10 cellular contexts compared by ENCODE assay signal in genomic region chr10:89419548-89419947, GRCh38. TPM values are rescaled to one million over a fixed set of nuclear protein-coding genes. Genes with fewer than 3 reads are reported as not detected.
DNase-seq lines count a peak whose midpoint lies in the region; FAIRE-seq and TF ChIP-seq lines count a peak whose summit lies in the region.
"Had no signal": no experiment of that assay in that cellular context is flagged by ENCODE, and none has a peak within 500 bp of the region (broad histone marks: within the 10 kb centered on the region; RNA-seq: fewer than 3 reads in every experiment).

No MANE protein-coding gene starts in this region.

- H3K27ac Mint-ChIP-seq in HFFc6 = no peak overlapping the region; the same call in 1 of the 2 replicates

- H4K20me1 ChIP-seq in DOHH2 (ENCODE audit: control insufficient read depth, insufficient read depth, low read depth, low read length) = no peaks in the 10 kb centered on the region

- H3K27me3 ChIP-seq in DOHH2 (ENCODE audit: control insufficient read depth, low read length) (peaks cover 26% of the 10 kb centered on the region), bronchial epithelial cell (ENCODE audit: control insufficient read depth, insufficient read depth, low read length) (no peaks in the 10 kb centered on the region), mesendoderm (ENCODE audit: insufficient read depth, low read length, poor library complexity) (no peaks in the 10 kb centered on the region)

- no peak overlapping the region for H3K56ac ChIP-seq in mesendoderm (ENCODE audit: low read length)

- H3K4me3 ChIP-seq in DOHH2 (ENCODE audit: low read length) = no peak overlapping the region
- H3K4me3 ChIP-seq in bronchial epithelial cell (ENCODE audit: low read depth, low read length) = no peak overlapping the region
- H3K4me3 ChIP-seq in mesendoderm (ENCODE audit: low read length) = no peak overlapping the region

- no peak overlapping the region for H3K4ac ChIP-seq in mesendoderm (ENCODE audit: low read depth, low read length)

- H3K4me2 ChIP-seq in DOHH2 (ENCODE audit: low read length) (no peak overlapping the region), mesendoderm (ENCODE audit: low read length) (no peak overlapping the region)

- peaks cover 7% of the 10 kb centered on the region for H3K4me1 ChIP-seq in DOHH2 (ENCODE audit: control insufficient read depth, low read length)
- no peaks in the 10 kb centered on the region for H3K4me1 ChIP-seq in mesendoderm (ENCODE audit: control insufficient read depth, low read depth, low read length)

- no CpG with 5 or more reads among the region's 3 CpGs for WGBS in mesendoderm (ENCODE audit: extremely low coverage, insufficient coverage, low lambda C conversion rate)

- H3K79me1 ChIP-seq in mesendoderm (ENCODE audit: low read length) = no peaks in the 10 kb centered on the region

- no peak overlapping the region for H2AK5ac ChIP-seq in mesendoderm (ENCODE audit: low read length)

- peaks cover 26% of the 10 kb centered on the region for H3K36me3 Mint-ChIP-seq in HFFc6 (ENCODE audit: low read depth)

- H2BK5ac ChIP-seq in mesendoderm (ENCODE audit: low read length) = no peak overlapping the region

- no peaks in the 10 kb centered on the region for H3K9me3 ChIP-seq in DOHH2 (ENCODE audit: control insufficient read depth, insufficient read depth, low read length)

- no peaks in the 10 kb centered on the region for H3K9me3 Mint-ChIP-seq in HFFc6

- H4K8ac ChIP-seq in mesendoderm (ENCODE audit: low read depth, low read length) = no peak overlapping the region

- no peak overlapping the region for H3K18ac ChIP-seq in mesendoderm (ENCODE audit: low read length)

- H2BK120ac ChIP-seq in mesendoderm (ENCODE audit: low read depth, low read length) = no peak overlapping the region

- H3K36me3 ChIP-seq in DOHH2 (ENCODE audit: control insufficient read depth, low read length) (no peaks in the 10 kb centered on the region), bronchial epithelial cell (ENCODE audit: control insufficient read depth, insufficient read depth, low read length) (no peaks in the 10 kb centered on the region), mesendoderm (ENCODE audit: control insufficient read depth, insufficient read depth, low read length) (no peaks in the 10 kb centered on the region)

- H3K4me1 Mint-ChIP-seq in HFFc6 (ENCODE audit: low read depth) = peaks cover 48% of the 10 kb centered on the region

- no peak overlapping the region for H3K9ac ChIP-seq in mesendoderm (ENCODE audit: low read length)

- no peak for DNase-seq in HFFc6
- DNase-seq in bronchial epithelial cell (ENCODE audit: low read depth) = peak; percentile 32
- peak; percentile 31 for DNase-seq in mesendoderm
- no peak for DNase-seq in NOMO-1 treated with dmso at 0.1 percent for 144 hours (lab: John Stamatoyannopoulos, UW; ENCODE audit: unreplicated experiment)
- no peak for DNase-seq in amygdala (lab: John Stamatoyannopoulos, UW)
- no peak for DNase-seq in activated T-cell treated with anti-CD3 and anti-CD28 coated beads, Interleukin-2, amount 50 U/mL, for 48 hours
- DNase-seq in stimulated activated CD8-positive, alpha-beta memory T cell treated with anti-CD3 and anti-CD28 coated beads, Interleukin-4, amount 100 ng/mL, for 48 hours = no peak
- DNase-seq: stimulated activated CD4-positive, alpha-beta T cell treated with anti-CD3 and anti-CD28 coated beads, Interleukin-4, amount 100 ng/mL, for 24 hours had no signal

- H2BK15ac ChIP-seq in mesendoderm (replicated peaks; ENCODE audit: low read depth) = no peak overlapping the region

- TF ChIP-seq CTCF in DOHH2 (IDR thresholded peaks at IDR 0.05; ENCODE audit: low read depth, low read length, poor library complexity, severe bottlenecking) = peak; percentile 38
- TF ChIP-seq CTCF in HFFc6 (IDR thresholded peaks at IDR 0.05) = peak; percentile 50
- TF ChIP-seq CTCF in bronchial epithelial cell (IDR thresholded peaks at IDR 0.05; ENCODE audit: insufficient read depth, low read length, severe bottlenecking) = peak; percentile 19

- H3F3A ChIP-seq in DOHH2 (ENCODE audit: control insufficient read depth, insufficient read depth) = no peaks in the 10 kb centered on the region

- H3K79me2 ChIP-seq in DOHH2 (ENCODE audit: control insufficient read depth, low read length) (no peaks in the 10 kb centered on the region), mesendoderm (ENCODE audit: control insufficient read depth, insufficient read depth, low read length) (no peaks in the 10 kb centered on the region)

- H3K27me3 Mint-ChIP-seq in HFFc6 (ENCODE audit: insufficient read depth) = no peaks in the 10 kb centered on the region

- H3K23ac ChIP-seq in mesendoderm (ENCODE audit: low read length) = no peak overlapping the region

- H4K5ac ChIP-seq in mesendoderm (ENCODE audit: low read length) = no peak overlapping the region

- no peak for FAIRE-seq in bronchial epithelial cell (lab: Jason Lieb, UNC)
- FAIRE-seq: TTC549 had no signal

- H3K27ac ChIP-seq in DOHH2 (ENCODE audit: low read depth, low read length) (no peak overlapping the region), mesendoderm (ENCODE audit: low read depth, low read length) (no peak overlapping the region)

- peak overlapping the region; percentile 69 for H3K4me3 Mint-ChIP-seq in HFFc6

- H3K9me2 ChIP-seq in DOHH2 (replicated peaks; ENCODE audit: control insufficient read depth, low read length) = no peaks in the 10 kb centered on the region

RNA-seq across cellular contexts. Expression of gene IFIT5, which starts 5.2 kb away (rescaled TPM):
- 10 to 100 TPM; 19.2 to 26.1 (median 22.4) TPM for total RNA-seq in HFFc6 (2021; fragmentation: NEBNext Ultra II Directional; extraction: Animal tissue kit (Norgen Biotek cat#: 25700))
- total RNA-seq in bronchial epithelial cell = 3.1 and 5.3 TPM in 2 replicates
- 4.0 TPM for polyA plus RNA-seq in mesendoderm (2013, experiment 1 of 2)
- 4.0 TPM for polyA plus RNA-seq in mesendoderm (2013, experiment 2 of 2)

RNA-seq across cellular contexts. Expression of gene IFIT1, which starts 27.1 kb away (rescaled TPM):
- total RNA-seq in HFFc6 (2021; fragmentation: NEBNext Ultra II Directional; extraction: Animal tissue kit (Norgen Biotek cat#: 25700)) = 10 to 100 TPM; 35.7 to 52.5 (median 49.1) TPM
- 0.26 TPM in 2 replicates for total RNA-seq in bronchial epithelial cell
- polyA plus RNA-seq in mesendoderm (2013, experiment 1 of 2) = 2.2 TPM
- polyA plus RNA-seq in mesendoderm (2013, experiment 2 of 2) = 2.2 TPM

RNA-seq across cellular contexts. Expression of gene IFIT1B, which starts 41.7 kb away (rescaled TPM):
- not detected for total RNA-seq in HFFc6 (2021; fragmentation: NEBNext Ultra II Directional; extraction: Animal tissue kit (Norgen Biotek cat#: 25700))
- not detected in 2 replicates for total RNA-seq in bronchial epithelial cell
- not detected for polyA plus RNA-seq in mesendoderm (2013, experiment 1 of 2)
- polyA plus RNA-seq in mesendoderm (2013, experiment 2 of 2) = 0.03 TPM

Comparison
In these comparisons a context has a peak if more than half of its experiments do, and no peak if none do; other contexts are left out.
1. DNase-seq: peak in bronchial epithelial cell (single experiment) and mesendoderm (single experiment); none in HFFc6 (single experiment), NOMO-1 treated with dmso at 0.1 percent for 144 hours (single experiment), amygdala (0 of 56), activated T-cell treated with anti-CD3 and anti-CD28 coated beads, Interleukin-2, amount 50 U/mL, for 48 hours (0 of 2) and stimulated activated CD8-positive, alpha-beta memory T cell treated with anti-CD3 and anti-CD28 coated beads, Interleukin-4, amount 100 ng/mL, for 48 hours (single experiment).
2. RNA of gene IFIT1, which starts 27.1 kb away (total RNA-seq): 35.7 to 52.5 TPM in HFFc6; 0.26 TPM in bronchial epithelial cell; every median in the first group is over 10 times any median in the second.
3. Peak in every context shown above with its lines, with median percentiles within 50 percentile points of each other: CTCF ChIP-seq.